19 cellular contexts compared by ENCODE assay signal in genomic region chr2:31240406-31241365, GRCh38. TPM values are rescaled to one million over a fixed set of nuclear protein-coding genes. Genes with fewer than 3 reads are reported as not detected.
DNase-seq lines count a peak whose midpoint lies in the region; ATAC-seq and TF ChIP-seq lines count a peak whose summit lies in the region.
"Had no signal": no experiment of that assay in that cellular context is flagged by ENCODE, and none has a peak within 500 bp of the region (broad histone marks: within the 10 kb centered on the region; RNA-seq: fewer than 3 reads in every experiment).

No MANE protein-coding gene starts in this region.

- H3K4me1 ChIP-seq in heart right ventricle (peaks cover 16 to 66% (median 50%) of the 10 kb centered on the region in 9 donors), psoas muscle (peaks cover 37% of the 10 kb centered on the region), BE2C (no peaks in the 10 kb centered on the region)

- POLR2A ChIA-PET in activated CD4-positive, alpha-beta T cell treated with anti-CD3 and anti-CD28 coated beads for 36 hours (lab: Charles Lee) = no interaction called here
- POLR2A ChIA-PET in CD4-positive, alpha-beta T cell (lab: Charles Lee) = no interaction called here

- H3K36me3 Mint-ChIP-seq in activated CD4-positive, alpha-beta T cell treated with anti-CD3 and anti-CD28 coated beads for 36 hours (ENCODE audit: low read depth) = peaks cover 4% of the 10 kb centered on the region
- H3K36me3 Mint-ChIP-seq in CD4-positive, alpha-beta T cell (ENCODE audit: low read depth) = peaks cover 7% of the 10 kb centered on the region

- H3K9me3 ChIP-seq in heart right ventricle (no peaks in the 10 kb centered on the region), psoas muscle (no peaks in the 10 kb centered on the region), BE2C (no peaks in the 10 kb centered on the region)
- no peaks in the 10 kb centered on the region for H3K9me3 ChIP-seq in CD4-positive, alpha-beta T cell (ENCODE audit: control insufficient read depth, low read length)

- CTCF ChIA-PET in activated CD4-positive, alpha-beta T cell treated with anti-CD3 and anti-CD28 coated beads for 36 hours (lab: Charles Lee) = interaction anchor here (0.6 to 0.7 kb wide), 2 partner anchors 71 to 85 kb away, joined by 3 read pairs; no protein-coding TSS in a partner anchor
- CTCF ChIA-PET in CD4-positive, alpha-beta T cell (lab: Charles Lee) = no interaction called here

- intact Hi-C loops in heart right ventricle (cut with DNase I) = no loop called here
- intact Hi-C loops in psoas muscle (cut with DNase I) = no loop called here
- intact Hi-C loops in activated CD4-positive, alpha-beta T cell treated with anti-CD3 and anti-CD28 coated beads for 36 hours (cut with DNase I, micrococcal nuclease) = no loop called here
- intact Hi-C loops in CD4-positive, alpha-beta T cell (cut with DNase I, micrococcal nuclease) = no loop called here

- H3K27me3 ChIP-seq in heart right ventricle (no peaks in the 10 kb centered on the region), psoas muscle (ENCODE audit: insufficient read depth in 3 of 3, low read length in 2 of 3) (no peaks in the 10 kb centered on the region), BE2C (no peaks in the 10 kb centered on the region)
- H3K27me3 ChIP-seq in CD4-positive, alpha-beta T cell (ENCODE audit: control insufficient read depth, insufficient read depth, low read length) = no peaks in the 10 kb centered on the region

- no peak overlapping the region for H3K27ac Mint-ChIP-seq in activated CD4-positive, alpha-beta T cell treated with anti-CD3 and anti-CD28 coated beads for 36 hours
- H3K27ac Mint-ChIP-seq in CD4-positive, alpha-beta T cell = no peak overlapping the region
- H3K27ac Mint-ChIP-seq: stimulated activated naive CD8-positive, alpha-beta T cell treated with anti-CD3 and anti-CD28 coated beads, Interleukin-15, Interleukin-2, amounts not matched to agents 100 ng/mL and 50 ng/mL, for 24 hours had no signal

- H3K27me3 Mint-ChIP-seq in activated CD4-positive, alpha-beta T cell treated with anti-CD3 and anti-CD28 coated beads for 36 hours = no peaks in the 10 kb centered on the region
- no peaks in the 10 kb centered on the region for H3K27me3 Mint-ChIP-seq in CD4-positive, alpha-beta T cell
- H3K27me3 Mint-ChIP-seq: effector memory CD8-positive, alpha-beta T cell; naive thymus-derived CD4-positive, alpha-beta T cell; stimulated activated naive CD8-positive, alpha-beta T cell treated with anti-CD3 and anti-CD28 coated beads, Interleukin-15, Interleukin-2, amounts not matched to agents 100 ng/mL and 50 ng/mL, for 24 hours had no signal

- no peak for TF ChIP-seq CTCF in AG10803 (conservative IDR thresholded peaks at IDR 0.05; ENCODE audit: low read length)
- no peak for TF ChIP-seq CTCF in heart right ventricle (IDR thresholded peaks at IDR 0.05)
- TF ChIP-seq CTCF in psoas muscle (IDR thresholded peaks at IDR 0.05) = no peak
- TF ChIP-seq CTCF in BE2C (IDR thresholded peaks at IDR 0.05; ENCODE audit: low read depth, low read length) = no peak
- no peak for TF ChIP-seq CTCF in CD4-positive, alpha-beta T cell (IDR thresholded peaks at IDR 0.05)

- H3K4me3 ChIP-seq in AG10803 (ENCODE audit: low read length) (no peak overlapping the region), heart right ventricle (no peak overlapping the region), psoas muscle (no peak overlapping the region), BE2C (ENCODE audit: low read depth, low read length) (no peak overlapping the region)

- H3K4me3 Mint-ChIP-seq in activated CD4-positive, alpha-beta T cell treated with anti-CD3 and anti-CD28 coated beads for 36 hours = no peak overlapping the region
- H3K4me3 Mint-ChIP-seq in CD4-positive, alpha-beta T cell = no peak overlapping the region
- H3K4me3 Mint-ChIP-seq: effector memory CD8-positive, alpha-beta T cell; stimulated activated naive CD8-positive, alpha-beta T cell treated with anti-CD3 and anti-CD28 coated beads, Interleukin-15, Interleukin-2, amounts not matched to agents 100 ng/mL and 50 ng/mL, for 24 hours had no signal

- H3K4me1 Mint-ChIP-seq in activated CD4-positive, alpha-beta T cell treated with anti-CD3 and anti-CD28 coated beads for 36 hours = no peaks in the 10 kb centered on the region
- H3K4me1 Mint-ChIP-seq in CD4-positive, alpha-beta T cell (ENCODE audit: low read depth) = peaks cover 4% of the 10 kb centered on the region

- H3K27ac ChIP-seq in angular gyrus (ENCODE audit: low read depth, low read length) (peak overlapping the region; percentile 31), heart right ventricle (peak overlapping the region; percentile 66 to 96 (median 86)), psoas muscle (peak overlapping the region; percentile 84)
- H3K27ac ChIP-seq in CD4-positive, alpha-beta T cell (ENCODE audit: low read depth, low read length) = no peak overlapping the region
- H3K27ac ChIP-seq: WERI-Rb-1 had no signal

- DNase-seq in AG10803 (ENCODE audit: low read depth) = peak; percentile 11
- no peak for DNase-seq in heart right ventricle
- DNase-seq in psoas muscle = no peak
- DNase-seq in hepatic stellate cell (ENCODE audit: low spot score) = no peak
- no peak for DNase-seq in activated CD4-positive, alpha-beta T cell treated with anti-CD3 and anti-CD28 coated beads for 36 hours
- DNase-seq in BE2C = no peak
- DNase-seq in CD4-positive, alpha-beta T cell = no peak
- DNase-seq: ACHN; activated naive CD4-positive, alpha-beta T cell treated with anti-CD3 and anti-CD28 coated beads, Interleukin-2, amount 50 U/mL, for 16 hours; effector memory CD8-positive, alpha-beta T cell; KBM-7; naive thymus-derived CD4-positive, alpha-beta T cell; NCI-H1092 treated with DMSO at 0.1 percent for 48 hours; NCI-H2171 treated with DMSO at 0.1 percent for 48 hours; T-helper 1 cell; WERI-Rb-1 had no signal

- no peaks in the 10 kb centered on the region for H3K9me3 Mint-ChIP-seq in activated CD4-positive, alpha-beta T cell treated with anti-CD3 and anti-CD28 coated beads for 36 hours (ENCODE audit: low read depth)
- H3K9me3 Mint-ChIP-seq in CD4-positive, alpha-beta T cell = no peaks in the 10 kb centered on the region
- H3K9me3 Mint-ChIP-seq: effector memory CD8-positive, alpha-beta T cell; naive thymus-derived CD4-positive, alpha-beta T cell; stimulated activated naive CD8-positive, alpha-beta T cell treated with anti-CD3 and anti-CD28 coated beads, Interleukin-15, Interleukin-2, amounts not matched to agents 100 ng/mL and 50 ng/mL, for 24 hours had no signal

- WGBS in heart right ventricle, 2 donors = 69 to 74% methylated on average over 11 of the region's 11 CpGs
- 38 to 71% (median 53%) methylated on average over 11 of the region's 11 CpGs for WGBS in psoas muscle, 3 donors

- H3K36me3 ChIP-seq in heart right ventricle = peaks cover 0 to 17% (median 4%) of the 10 kb centered on the region in 9 donors
- H3K36me3 ChIP-seq in psoas muscle (ENCODE audit: insufficient read depth in 1 of 2, low read depth in 1 of 2) = no peaks in the 10 kb centered on the region
- no peaks in the 10 kb centered on the region; the same call in 1 of the 2 replicates for H3K36me3 ChIP-seq in BE2C
- H3K36me3 ChIP-seq: WERI-Rb-1 had no signal

- ATAC-seq in heart right ventricle = peak in 1 of 8 donors; percentile 20
- ATAC-seq in psoas muscle = peak; percentile 25 to 63 (median 53)
- ATAC-seq in activated CD4-positive, alpha-beta T cell treated with anti-CD3 and anti-CD28 coated beads for 36 hours = no peak
- ATAC-seq in CD4-positive, alpha-beta T cell (ENCODE audit: poor library complexity) = no peak
- ATAC-seq: effector memory CD8-positive, alpha-beta T cell had no signal

RNA-seq across cellular contexts. Expression of gene EHD3, which starts 6.7 kb away (rescaled TPM):
- total RNA-seq in heart right ventricle = 10 to 100 TPM; 12.5 to 40.9 (median 26.5) TPM
- polyA plus RNA-seq in heart right ventricle = 1 to 10 TPM; 5.3 to 7.9 TPM
- total RNA-seq in psoas muscle = 1 to 10 TPM; 1.5 to 2.9 (median 2.0) TPM
- 1 to 10 TPM in 2 of 3 donors, under 1 TPM in 1; 0.73 to 5.2 (median 1.3) TPM for polyA plus RNA-seq in psoas muscle
- 1 to 10 TPM; 1.4 to 1.6 TPM for total RNA-seq in activated CD4-positive, alpha-beta T cell treated with anti-CD3 and anti-CD28 coated beads for 36 hours
- polyA plus RNA-seq in BE2C (2012; ENCODE audit: insufficient read depth, insufficient read length, low read depth) = 5.7 TPM
- total RNA-seq in CD4-positive, alpha-beta T cell = 1 to 10 TPM; 1.4 to 1.7 TPM

RNA-seq across cellular contexts. Expression of gene CAPN14, which starts 23.4 kb away (rescaled TPM):
- total RNA-seq in heart right ventricle (under 1 TPM in 9 of 10 donors, not detected in 1; 0.08 to 0.46 (median 0.25) TPM), psoas muscle (under 1 TPM in 1 of 4 donors, not detected in 3; 0.13 TPM)
- polyA plus RNA-seq in heart right ventricle (under 1 TPM; 0.09 to 0.37 TPM), psoas muscle (under 1 TPM; 0.01 to 0.04 (median 0.03) TPM)
- total RNA-seq in activated CD4-positive, alpha-beta T cell treated with anti-CD3 and anti-CD28 coated beads for 36 hours = under 1 TPM; 0.51 to 0.64 TPM
- polyA plus RNA-seq in BE2C (2012; ENCODE audit: insufficient read depth, insufficient read length, low read depth) = 0.19 TPM
- under 1 TPM; 0.20 to 0.30 TPM for total RNA-seq in CD4-positive, alpha-beta T cell
- total RNA-seq: left lobe of liver had no signal

Comparison
In these comparisons a context has a peak if more than half of its experiments do, and no peak if none do; other contexts are left out.
1. ATAC-seq: peak in psoas muscle (4 of 4); none in activated CD4-positive, alpha-beta T cell treated with anti-CD3 and anti-CD28 coated beads for 36 hours (single experiment) and CD4-positive, alpha-beta T cell (single experiment).